In the genomic region with DNA sequence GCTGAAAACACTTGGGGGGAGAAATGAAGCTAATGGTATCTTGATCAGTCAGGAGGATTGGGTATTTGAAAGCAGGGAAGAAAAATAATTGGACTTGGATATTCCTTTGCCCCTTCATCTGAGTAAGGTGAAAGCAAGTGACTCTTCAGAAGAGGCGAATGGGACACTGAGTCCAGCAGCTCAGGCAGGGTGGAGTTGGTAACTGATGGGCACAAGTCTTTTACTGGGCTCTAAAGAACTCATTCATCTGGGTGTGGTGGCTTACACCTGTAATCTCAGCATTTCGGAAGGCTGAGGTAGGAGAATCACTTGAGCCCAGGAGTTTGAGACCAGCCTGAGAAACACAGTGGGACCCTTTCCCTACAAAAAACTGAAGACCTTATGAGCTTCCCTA, we compare ENCODE assay signal across 8 cellular contexts. TPM values are rescaled to one million over a fixed set of nuclear protein-coding genes. Genes with fewer than 3 reads are reported as not detected.
DNase-seq lines count a peak whose midpoint lies in the region; ATAC-seq and TF ChIP-seq lines count a peak whose summit lies in the region.

No MANE protein-coding gene starts in this region.

- 84% methylated on average over 2 of the region's 2 CpGs for WGBS in esophagus muscularis mucosa

- POLR2A ChIA-PET in T-cell (lab: Charles Lee) = interaction anchor here (0.6 to 1.6 kb wide), 7 partner anchors 15 to 545 kb away, joined by 3 to 8 read pairs (median 3); a partner anchor contains a TSS

- H3K27me3 ChIP-seq in esophagus muscularis mucosa (no peaks in the 10 kb centered on the region), rectal smooth muscle tissue (ENCODE audit: control insufficient read depth, insufficient read depth, low read length) (no peaks in the 10 kb centered on the region)

- intact Hi-C loops in esophagus muscularis mucosa (cut with DNase I) = no loop called here

- TF ChIP-seq POLR2A in esophagus muscularis mucosa (IDR thresholded peaks at IDR 0.05; ENCODE audit: low read depth) = no peak

- no peak for DNase-seq in T-cell
- DNase-seq in esophagus muscularis mucosa (ENCODE audit: extremely low spot score) = no peak
- DNase-seq in AG20443 (ENCODE audit: low spot score) = no peak
- DNase-seq in HuH-7.5 (ENCODE audit: low spot score) = no peak
- DNase-seq in dedifferentiated amniotic fluid mesenchymal stem cell (ENCODE audit: extremely low spot score) = no peak

- no peaks in the 10 kb centered on the region for H3K9me3 ChIP-seq in esophagus muscularis mucosa

- H3K4me3 ChIP-seq in GM08714 (ENCODE audit: low read length) (peak overlapping the region; percentile 76), esophagus muscularis mucosa (peak overlapping the region; percentile 19 to 45 (median 26)), rectal smooth muscle tissue (ENCODE audit: low read length) (peak overlapping the region; percentile 37)

- peaks cover 90 to 92% (median 91%) of the 10 kb centered on the region in 3 donors for H3K4me1 Mint-ChIP-seq in T-cell

- H3K27ac ChIP-seq in esophagus muscularis mucosa (replicated peaks in 1 of 4) (peak overlapping the region; percentile 71 to 100 (median 88)), rectal smooth muscle tissue (ENCODE audit: low read depth, low read length) (peak overlapping the region; percentile 62)

- no peak for TF ChIP-seq CTCF in esophagus muscularis mucosa (IDR thresholded peaks at IDR 0.05)

- peaks cover 0 to 21% (median 5%) of the 10 kb centered on the region in 4 donors for H3K36me3 ChIP-seq in esophagus muscularis mucosa
- no peaks in the 10 kb centered on the region for H3K36me3 ChIP-seq in rectal smooth muscle tissue (ENCODE audit: control insufficient read depth, insufficient read depth, low read length)

- H3K4me1 ChIP-seq in esophagus muscularis mucosa (peaks cover 94 to 100% (median 100%) of the 10 kb centered on the region in 4 donors), rectal smooth muscle tissue (ENCODE audit: control insufficient read depth, insufficient read depth, low read length) (peaks cover 12% of the 10 kb centered on the region)

- no peak for TF ChIP-seq EP300 in esophagus muscularis mucosa (IDR thresholded peaks at IDR 0.05)

- CTCF ChIA-PET in T-cell (lab: Charles Lee) = interaction anchor here (0.9 to 1.7 kb wide), 10 partner anchors 11 to 106 kb away, joined by 3 to 8 read pairs (median 4); a partner anchor contains a TSS

- H3K36me3 Mint-ChIP-seq in T-cell = peaks cover 20% of the 10 kb centered on the region

- peak overlapping the region; percentile 37 for H3K9ac ChIP-seq in rectal smooth muscle tissue (ENCODE audit: low read length)

- peak overlapping the region; percentile 97 to 98 (median 98) for H3K4me3 Mint-ChIP-seq in T-cell

- H3K27ac Mint-ChIP-seq in T-cell = peak overlapping the region; percentile 99 to 100

- ATAC-seq in T-cell (replicated peaks in 1 of 4) (no peak), GM21737 (IDR thresholded peaks at IDR 0.05; ENCODE audit: unreplicated experiment) (no peak)

- no peaks in the 10 kb centered on the region for H3K27me3 Mint-ChIP-seq in T-cell

- H3K9me3 Mint-ChIP-seq in T-cell = no peaks in the 10 kb centered on the region

RNA-seq across cellular contexts. Expression of a gene that starts 11.2 kb away (rescaled TPM):
- total RNA-seq in T-cell = 100 to 1,000 TPM; 188 to 217 (median 208) TPM
- 100 to 1,000 TPM; 137 to 236 (median 202) TPM for total RNA-seq in esophagus muscularis mucosa

RNA-seq across cellular contexts. Expression of a gene that starts 55.3 kb away (rescaled TPM):
- 10 to 100 TPM; 31.4 to 43.7 (median 38.8) TPM for total RNA-seq in T-cell
- total RNA-seq in esophagus muscularis mucosa = 100 to 1,000 TPM in 1 of 4 donors, 10 to 100 TPM in 3; 36.0 to 100 (median 47.6) TPM

RNA-seq across cellular contexts. Expression of a gene that starts 55.7 kb away (rescaled TPM):
- 10 to 100 TPM; 29.5 to 44.6 (median 36.0) TPM for total RNA-seq in T-cell
- 10 to 100 TPM in 3 of 4 donors, 1 to 10 TPM in 1; 9.1 to 15.4 (median 10.8) TPM for total RNA-seq in esophagus muscularis mucosa

RNA-seq across cellular contexts. Expression of a gene that starts 55.8 kb away (rescaled TPM):
- 10 to 100 TPM; 23.3 to 46.4 (median 29.2) TPM for total RNA-seq in T-cell
- total RNA-seq in esophagus muscularis mucosa = 1 to 10 TPM; 2.2 to 7.3 (median 4.3) TPM
